ENCODE assay signal across 9 cellular contexts in genomic region chr4:122700178-122700725, GRCh38. TPM values are rescaled to one million over a fixed set of nuclear protein-coding genes. Genes with fewer than 3 reads are reported as not detected.
DNase-seq lines count a peak whose midpoint lies in the region; ATAC-seq and TF ChIP-seq lines count a peak whose summit lies in the region.
"Had no signal": no experiment of that assay in that cellular context is flagged by ENCODE, and none has a peak within 500 bp of the region (broad histone marks: within the 10 kb centered on the region; RNA-seq: fewer than 3 reads in every experiment).

No MANE protein-coding gene starts in this region.

- H3K4me1 ChIP-seq in parathyroid adenoma: peaks cover 2% of the 10 kb centered on the region

- H3K4me3 ChIP-seq in parathyroid adenoma (ENCODE audit: low read depth, low read length): peak overlapping the region; percentile 36
- H3K4me3 ChIP-seq: smooth muscle cell had no signal

- no peaks in the 10 kb centered on the region for H3K27me3 ChIP-seq in parathyroid adenoma (ENCODE audit: control insufficient read depth, insufficient read depth, low read length)

- peak; percentile 9 for TF ChIP-seq CTCF in parathyroid adenoma (IDR thresholded peaks at IDR 0.05)

- peak; percentile 3 for DNase-seq in HCEC 1CT
- peak; percentile 10 for DNase-seq in RPMI7951 (ENCODE audit: low read depth)
- peak; percentile 21 for DNase-seq in foreskin melanocyte
- no peak for DNase-seq in globus pallidus (ENCODE audit: low spot score)
- DNase-seq: activated gamma-delta T cell treated with Interleukin-2 at 50 U/mL for 16 hours had no signal

- H3K9me3 ChIP-seq in parathyroid adenoma (ENCODE audit: control insufficient read depth, low read length): no peaks in the 10 kb centered on the region

- peak overlapping the region; percentile 81 for H2AFZ ChIP-seq in parathyroid adenoma

- H3K36me3 ChIP-seq in parathyroid adenoma (ENCODE audit: control insufficient read depth, insufficient read depth, low read length): no peaks in the 10 kb centered on the region

- ATAC-seq in GM19452 (IDR thresholded peaks at IDR 0.05; ENCODE audit: unreplicated experiment) (no peak), HG02970 (IDR thresholded peaks at IDR 0.05; ENCODE audit: low FRiP score, unreplicated experiment) (no peak)

- no peaks in the 10 kb centered on the region for H3K79me2 ChIP-seq in parathyroid adenoma

- H3K9ac ChIP-seq in parathyroid adenoma: no peak overlapping the region

- H3K27ac ChIP-seq in parathyroid adenoma: peak overlapping the region; percentile 58

- H3K4me2 ChIP-seq in parathyroid adenoma (ENCODE audit: low read length): peak overlapping the region; percentile 56
- H3K4me2 ChIP-seq: smooth muscle cell had no signal

RNA-seq across cellular contexts. Expression of gene BBS12, which starts 32.3 kb away (rescaled TPM):
- total RNA-seq in RPMI7951 (2014; rRNA removed; shearing (Covaris generic)): 3.5 and 4.4 TPM in 2 replicates
